ENCODE assay signal across 22 cellular contexts in the genomic region with DNA sequence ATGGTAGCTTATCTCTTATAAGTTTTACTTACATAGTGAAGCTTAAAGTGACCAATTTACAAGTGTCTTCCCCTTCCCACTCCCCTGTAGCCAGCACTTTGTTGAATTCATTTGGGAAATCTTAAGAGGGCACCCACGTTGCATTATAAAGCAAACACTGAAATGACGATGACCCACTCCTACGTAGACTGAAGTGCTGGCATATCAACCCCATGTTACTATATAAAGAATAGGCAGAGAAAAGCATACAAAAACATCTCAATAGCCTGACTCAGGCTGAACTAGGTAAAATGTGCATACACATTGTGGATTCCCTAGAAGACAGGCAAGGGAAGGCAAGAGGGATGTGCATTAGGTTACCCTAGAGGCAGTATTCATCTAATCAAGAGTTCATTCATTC.
DNase-seq lines count a peak whose midpoint lies in the region; ATAC-seq and TF ChIP-seq lines count a peak whose summit lies in the region.
"Had no signal": no experiment of that assay in that cellular context is flagged by ENCODE, and none has a peak within 500 bp of the region (broad histone marks: within the 10 kb centered on the region; RNA-seq: fewer than 3 reads in every experiment).

No MANE protein-coding gene starts in this region.

- no peaks in the 10 kb centered on the region for H3K27me3 ChIP-seq in osteoblast (ENCODE audit: insufficient read depth, low read length)
- H3K27me3 ChIP-seq: body of pancreas, esophagus squamous epithelium, heart right ventricle, transverse colon had no signal

- no peak overlapping the region for H3K4me3 Mint-ChIP-seq in endothelial cell (ENCODE audit: unreplicated experiment)
- no peak overlapping the region for H3K4me3 Mint-ChIP-seq in natural killer cell
- H3K4me3 Mint-ChIP-seq: CD4-positive, CD25-positive, alpha-beta regulatory T cell; stimulated activated effector memory CD8-positive, alpha-beta T cell treated with anti-CD3 and anti-CD28 coated beads, Interleukin-12 subunit alpha, Interleukin-12 subunit beta, amount 100 ng/mL, for 72 hours; T-helper 1 cell treated with Interleukin-12 subunit alpha and Interleukin-12 subunit beta and Interleukin-4 antibody, amounts not matched to agents 30 μg/mL and 1 μg/mL, for 36 hours had no signal

- peak overlapping the region; percentile 21 for H3K4me2 ChIP-seq in osteoblast (ENCODE audit: insufficient read depth, low read length)
- H3K4me2 ChIP-seq: smooth muscle cell had no signal

- peaks cover 35% of the 10 kb centered on the region for H3K4me1 Mint-ChIP-seq in endothelial cell (ENCODE audit: unreplicated experiment)
- H3K4me1 Mint-ChIP-seq in natural killer cell: no peaks in the 10 kb centered on the region
- H3K4me1 Mint-ChIP-seq: CD4-positive, CD25-positive, alpha-beta regulatory T cell; stimulated activated effector memory CD8-positive, alpha-beta T cell treated with anti-CD3 and anti-CD28 coated beads, Interleukin-12 subunit alpha, Interleukin-12 subunit beta, amount 100 ng/mL, for 72 hours had no signal

- peaks cover 12% of the 10 kb centered on the region for H3K4me1 ChIP-seq in osteoblast (ENCODE audit: insufficient read depth, low read length)
- H3K4me1 ChIP-seq: body of pancreas, heart right ventricle, transverse colon had no signal

- no peaks in the 10 kb centered on the region for H3K36me3 ChIP-seq in osteoblast (ENCODE audit: insufficient read depth, low read length)
- H3K36me3 ChIP-seq: esophagus squamous epithelium, heart right ventricle, transverse colon had no signal

- H3K79me2 ChIP-seq in osteoblast (ENCODE audit: insufficient read depth, low read length): no peaks in the 10 kb centered on the region

- H3K9me3 Mint-ChIP-seq in endothelial cell (ENCODE audit: unreplicated experiment): no peaks in the 10 kb centered on the region
- no peaks in the 10 kb centered on the region for H3K9me3 Mint-ChIP-seq in natural killer cell
- H3K9me3 Mint-ChIP-seq: stimulated activated effector memory CD8-positive, alpha-beta T cell treated with anti-CD3 and anti-CD28 coated beads, Interleukin-12 subunit alpha, Interleukin-12 subunit beta, amount 100 ng/mL, for 72 hours; T-helper 1 cell treated with Interleukin-12 subunit alpha and Interleukin-12 subunit beta and Interleukin-4 antibody, amounts not matched to agents 30 μg/mL and 1 μg/mL, for 36 hours had no signal

- no peak overlapping the region for H2AFZ ChIP-seq in osteoblast (ENCODE audit: low read length)

- H4K20me1 ChIP-seq in osteoblast (ENCODE audit: insufficient read depth, low read length): no peaks in the 10 kb centered on the region

- H3K27me3 Mint-ChIP-seq in endothelial cell (ENCODE audit: unreplicated experiment): peaks cover 2% of the 10 kb centered on the region
- H3K27me3 Mint-ChIP-seq in natural killer cell (ENCODE audit: low read depth in 2 of 2): peaks cover 6 to 18% of the 10 kb centered on the region in 2 donors

- no peaks in the 10 kb centered on the region for H3K9me3 ChIP-seq in osteoblast (ENCODE audit: low read depth, low read length)
- H3K9me3 ChIP-seq: body of pancreas, esophagus squamous epithelium, heart right ventricle, transverse colon had no signal

- peak overlapping the region; percentile 26 for H3K27ac Mint-ChIP-seq in endothelial cell (ENCODE audit: unreplicated experiment)
- H3K27ac Mint-ChIP-seq in natural killer cell: no peak overlapping the region
- H3K27ac Mint-ChIP-seq: CD4-positive, CD25-positive, alpha-beta regulatory T cell; stimulated activated effector memory CD8-positive, alpha-beta T cell treated with anti-CD3 and anti-CD28 coated beads, Interleukin-12 subunit alpha, Interleukin-12 subunit beta, amount 100 ng/mL, for 72 hours; T-helper 1 cell treated with Interleukin-12 subunit alpha and Interleukin-12 subunit beta and Interleukin-4 antibody, amounts not matched to agents 30 μg/mL and 1 μg/mL, for 36 hours had no signal

- TF ChIP-seq CTCF in endothelial cell (IDR thresholded peaks at IDR 0.05; ENCODE audit: unreplicated experiment) (no peak), osteoblast (IDR thresholded peaks at IDR 0.05; ENCODE audit: extremely low read depth, low read depth, low read length) (no peak), natural killer cell (IDR thresholded peaks at IDR 0.05) (no peak)

- ATAC-seq in HG02588 (IDR thresholded peaks at IDR 0.05; ENCODE audit: unreplicated experiment): no peak
- no peak for ATAC-seq in GM18873 (IDR thresholded peaks at IDR 0.05; ENCODE audit: low FRiP score, unreplicated experiment)
- ATAC-seq in natural killer cell: no peak
- ATAC-seq: activated CD4-positive, CD25-positive, alpha-beta regulatory T cell treated with anti-CD3 and anti-CD28 coated beads, Interleukin-2, amount 50 U/mL, for 24 hours; body of pancreas; left colon; stimulated activated effector memory CD8-positive, alpha-beta T cell treated with anti-CD3 and anti-CD28 coated beads, Interleukin-12 subunit alpha, Interleukin-12 subunit beta, amount 100 ng/mL, for 72 hours had no signal

- H3K27ac ChIP-seq in osteoblast (ENCODE audit: low read depth, low read length): peak overlapping the region; percentile 83
- H3K27ac ChIP-seq: body of pancreas, esophagus squamous epithelium, heart right ventricle had no signal

- H3K36me3 Mint-ChIP-seq in endothelial cell (ENCODE audit: low read depth, unreplicated experiment) (no peaks in the 10 kb centered on the region), natural killer cell (no peaks in the 10 kb centered on the region)
- H3K36me3 Mint-ChIP-seq: CD4-positive, CD25-positive, alpha-beta regulatory T cell; stimulated activated effector memory CD8-positive, alpha-beta T cell treated with anti-CD3 and anti-CD28 coated beads, Interleukin-12 subunit alpha, Interleukin-12 subunit beta, amount 100 ng/mL, for 72 hours had no signal

- no peak overlapping the region for H3K4me3 ChIP-seq in osteoblast (ENCODE audit: insufficient read depth, low read length)
- H3K4me3 ChIP-seq: body of pancreas, esophagus squamous epithelium, heart right ventricle, smooth muscle cell, transverse colon had no signal

- DNase-seq in NCI-H2107 treated with DMSO at 0.1 percent for 48 hours (lab: John Stamatoyannopoulos, UW; ENCODE audit: unreplicated experiment): peak; percentile 23
- DNase-seq in NCI-H2107 (lab: John Stamatoyannopoulos, UW): no peak
- DNase-seq in NCI-H345 (lab: John Stamatoyannopoulos, UW): peak; percentile 64
- no peak for DNase-seq in endothelial cell (ENCODE audit: low spot score)
- no peak for DNase-seq in osteoblast (ENCODE audit: insufficient read length, low spot score, missing footprints)
- no peak for DNase-seq in natural killer cell
- DNase-seq: activated naive CD4-positive, alpha-beta T cell; CD4-positive, CD25-positive, alpha-beta regulatory T cell; esophagus squamous epithelium; heart right ventricle; KBM-7; left colon; NCI-H1436; NCI-H526; transverse colon had no signal

- intact Hi-C loops in natural killer cell (cut with micrococcal nuclease): no loop called here

Comparison
In these comparisons a context has a peak if more than half of its experiments do, and no peak if none do; other contexts are left out.
1. DNase-seq: peak in NCI-H2107 treated with DMSO at 0.1 percent for 48 hours (single experiment) and NCI-H345 (single experiment); none in NCI-H2107 (single experiment), endothelial cell (single experiment), osteoblast (single experiment) and natural killer cell (single experiment).